Comparison of ENCODE assay signal across 8 cellular contexts in genomic region chr2:186459009-186459408, GRCh38. TPM values are rescaled to one million over a fixed set of nuclear protein-coding genes. Genes with fewer than 3 reads are reported as not detected.
A peak's percentile ranks its signal among the peaks of the same experiment; 100 is the strongest.
DNase-seq lines count a peak whose midpoint lies in the region; ATAC-seq, FAIRE-seq and TF ChIP-seq lines count a peak whose summit lies in the region.

No MANE protein-coding gene starts in this region.

- no peak overlapping the region for H3K9ac ChIP-seq in MM.1S (ENCODE audit: low read length)

- H3K27me3 ChIP-seq in MM.1S (replicated peaks; ENCODE audit: insufficient read depth, low read length) = no peaks in the 10 kb centered on the region
- H3K27me3 ChIP-seq in right lobe of liver = no peaks in the 10 kb centered on the region

- no peak overlapping the region for H2AFZ ChIP-seq in MM.1S (ENCODE audit: low read length)

- no peak overlapping the region for H3K27ac ChIP-seq in MM.1S (ENCODE audit: low read length)
- no peak overlapping the region for H3K27ac ChIP-seq in right lobe of liver

- 63% methylated on average over 2 of the region's 2 CpGs for WGBS in right lobe of liver (ENCODE audit: insufficient coverage, low coverage, low lambda C conversion rate, missing lambda C conversion rate)

- TF ChIP-seq CTCF in MM.1S (IDR thresholded peaks at IDR 0.05; ENCODE audit: low read length) (peak; percentile 41), right lobe of liver (IDR thresholded peaks at IDR 0.05) (peak; percentile 30 to 48 (median 39))

- TF ChIP-seq POLR2A in right lobe of liver (IDR thresholded peaks at IDR 0.05) (no peak), H54 (IDR thresholded peaks at IDR 0.05; ENCODE audit: low read depth, low read length) (no peak)

- FAIRE-seq in G401.6 (lab: Jason Lieb, UNC) = peak; percentile 82
- FAIRE-seq in H54 (lab: Jason Lieb, UNC) = no peak

- H3K4me3 ChIP-seq in MM.1S (ENCODE audit: low read length) (no peak overlapping the region), right lobe of liver (no peak overlapping the region)

- H3K36me3 ChIP-seq in MM.1S (replicated peaks; ENCODE audit: insufficient read depth, low read length) = no peaks in the 10 kb centered on the region
- no peaks in the 10 kb centered on the region for H3K36me3 ChIP-seq in right lobe of liver

- H3K4me2 ChIP-seq in MM.1S (ENCODE audit: low read depth, low read length) = no peak overlapping the region

- peak; percentile 32 for DNase-seq in MM.1S
- peak; percentile 4 for DNase-seq in amniotic stem cell (lab: John Stamatoyannopoulos, UW)
- no peak for DNase-seq in right lobe of liver
- DNase-seq in H54 (ENCODE audit: insufficient read length, low spot score) = no peak
- DNase-seq in left cardiac atrium = no peak
- no peak for DNase-seq in sciatic nerve (ENCODE audit: low spot score)

- no peaks in the 10 kb centered on the region for H3K9me2 ChIP-seq in MM.1S (replicated peaks; ENCODE audit: insufficient read depth, low read length)

- intact Hi-C loops in right lobe of liver (cut with DNase I) (no loop called here), left cardiac atrium (cut with DNase I) (no loop called here), sciatic nerve (cut with DNase I) (no loop called here)

- peaks cover 14% of the 10 kb centered on the region; the same call in 1 of the 2 replicates for H3K4me1 ChIP-seq in MM.1S (ENCODE audit: low read length)
- H3K4me1 ChIP-seq in right lobe of liver = no peaks in the 10 kb centered on the region

- no peaks in the 10 kb centered on the region for H3K79me2 ChIP-seq in MM.1S (ENCODE audit: low read length)

- no peaks in the 10 kb centered on the region for H3K9me3 ChIP-seq in MM.1S (replicated peaks; ENCODE audit: insufficient read depth, low read length)
- H3K9me3 ChIP-seq in right lobe of liver = no peaks in the 10 kb centered on the region

- ATAC-seq in right lobe of liver = peak in 1 of 4 donors; percentile 37
- ATAC-seq in HG03175 (IDR thresholded peaks at IDR 0.05; ENCODE audit: unreplicated experiment) = no peak
- ATAC-seq in left cardiac atrium = no peak
- ATAC-seq in sciatic nerve = no peak

- no peaks in the 10 kb centered on the region for H4K20me1 ChIP-seq in MM.1S (ENCODE audit: insufficient read depth, low read length)

- H3F3A ChIP-seq in MM.1S (ENCODE audit: insufficient read depth, low read length) = no peaks in the 10 kb centered on the region

RNA-seq across cellular contexts. Expression of gene ZC3H15, which starts 27.1 kb away (rescaled TPM):
- total RNA-seq in right lobe of liver (10 to 100 TPM; 20.7 to 41.2 (median 30.5) TPM), left cardiac atrium (10 to 100 TPM; 30.2 to 43.3 TPM), sciatic nerve (53.5 TPM)

Comparison
In these comparisons a context has a peak if more than half of its experiments do, and no peak if none do; other contexts are left out.
1. DNase-seq: peak in MM.1S (single experiment) and amniotic stem cell (single experiment); none in right lobe of liver (0 of 3), H54 (single experiment), left cardiac atrium (single experiment) and sciatic nerve (single experiment).